Comparison of ENCODE assay signal across 15 cellular contexts in genomic region chr2:101788995-101789970, GRCh38.
DNase-seq lines count a peak whose midpoint lies in the region; ATAC-seq and TF ChIP-seq lines count a peak whose summit lies in the region.
"Had no signal": no experiment of that assay in that cellular context is flagged by ENCODE, and none has a peak within 500 bp of the region (broad histone marks: within the 10 kb centered on the region; RNA-seq: fewer than 3 reads in every experiment).

No MANE protein-coding gene starts in this region.

- H2AFZ ChIP-seq in neuronal stem cell (ENCODE audit: low read length) = no peak overlapping the region

- no peak overlapping the region for H2BK15ac ChIP-seq in neuronal stem cell (ENCODE audit: low read length)

- no peaks in the 10 kb centered on the region for H3K79me1 ChIP-seq in neuronal stem cell (ENCODE audit: low read depth, low read length)

- no peak overlapping the region for H3K18ac ChIP-seq in neuronal stem cell (ENCODE audit: low read length)

- peak overlapping the region; percentile 66 for H3K27ac Mint-ChIP-seq in activated CD4-positive, alpha-beta T cell treated with anti-CD3 and anti-CD28 coated beads for 36 hours
- H3K27ac Mint-ChIP-seq in T-helper 17 cell = peak overlapping the region; percentile 59

- H3K4ac ChIP-seq in neuronal stem cell (ENCODE audit: low read length) = no peak overlapping the region

- H4K8ac ChIP-seq in neuronal stem cell (ENCODE audit: low read depth, low read length) = no peak overlapping the region

- no peak for TF ChIP-seq POLR2A in Peyer's patch (IDR thresholded peaks at IDR 0.05)

- H2BK12ac ChIP-seq in neuronal stem cell (ENCODE audit: low read length) = no peak overlapping the region

- no peak overlapping the region for H3K23ac ChIP-seq in neuronal stem cell (ENCODE audit: low read depth, low read length, poor library complexity)

- no peak for DNase-seq in activated CD4-positive, alpha-beta T cell treated with anti-CD3 and anti-CD28 coated beads for 36 hours
- DNase-seq in activated CD4-positive, alpha-beta T cell treated with anti-CD3 and anti-CD28 coated beads, Interleukin-2, amount 50 U/mL, for 4 hours = no peak
- DNase-seq in T-helper 17 cell (no peak), kidney tubule cell (ENCODE audit: low spot score) (peak; percentile 41), Peyer's patch (no peak), neuronal stem cell (ENCODE audit: low spot score) (no peak), HAP-1 (ENCODE audit: low spot score in 2 of 2) (no peak)
- DNase-seq in stimulated activated naive CD8-positive, alpha-beta T cell treated with anti-CD3 and anti-CD28 coated beads, Interleukin-15, Interleukin-2, amounts not matched to agents 100 U/mL and 50 U/mL, for 24 hours = no peak
- DNase-seq: cortex of kidney, DND-41, foreskin fibroblast, NCI-H1436 treated with DMSO at 0.1 percent for 48 hours had no signal

- no peak overlapping the region for H3K27ac ChIP-seq in Peyer's patch
- no peak overlapping the region for H3K27ac ChIP-seq in neuronal stem cell (replicated peaks; ENCODE audit: low read length)

- H3K27me3 ChIP-seq in Peyer's patch (no peaks in the 10 kb centered on the region), neuronal stem cell (ENCODE audit: control insufficient read depth in 3 of 3, insufficient read depth in 3 of 3, low read depth in 1 of 3, low read length in 3 of 3) (no peaks in the 10 kb centered on the region), HAP-1 (ENCODE audit: low read depth) (no peaks in the 10 kb centered on the region)

- TF ChIP-seq CTCF in Peyer's patch (IDR thresholded peaks at IDR 0.05) = no peak

- no peaks in the 10 kb centered on the region for H3K4me1 ChIP-seq in Peyer's patch
- H3K4me1 ChIP-seq in neuronal stem cell (ENCODE audit: control insufficient read depth in 2 of 2, insufficient read depth in 1 of 2, low read depth in 1 of 2, low read length in 2 of 2) = peaks cover 2% of the 10 kb centered on the region in 2 donors
- H3K4me1 ChIP-seq in HAP-1 = peaks cover 17% of the 10 kb centered on the region

- WGBS in neuronal stem cell (ENCODE audit: extremely low coverage in 2 of 2, insufficient read length in 2 of 2, insufficient replicate concordance in 1 of 2), 2 donors = no CpG with 5 or more reads among the region's 4 CpGs

- no peak overlapping the region for H3K14ac ChIP-seq in neuronal stem cell (ENCODE audit: low read length)

- H2BK5ac ChIP-seq in neuronal stem cell (ENCODE audit: low read length) = no peak overlapping the region

- H3K4me3 ChIP-seq in Peyer's patch (no peak overlapping the region), neuronal stem cell (ENCODE audit: low read length in 2 of 2) (no peak overlapping the region), HAP-1 (no peak overlapping the region)
- H3K4me3 ChIP-seq: skin epidermis had no signal

- no peak overlapping the region for H2BK120ac ChIP-seq in neuronal stem cell (ENCODE audit: low read depth, low read length)

- H3K4me1 Mint-ChIP-seq in activated CD4-positive, alpha-beta T cell treated with anti-CD3 and anti-CD28 coated beads for 36 hours = peaks cover 64% of the 10 kb centered on the region
- H3K4me1 Mint-ChIP-seq in T-helper 17 cell = peaks cover 51% of the 10 kb centered on the region

- POLR2A ChIA-PET in activated CD4-positive, alpha-beta T cell treated with anti-CD3 and anti-CD28 coated beads for 36 hours (lab: Charles Lee) = no interaction called here

- no peaks in the 10 kb centered on the region for H3K9me3 Mint-ChIP-seq in activated CD4-positive, alpha-beta T cell treated with anti-CD3 and anti-CD28 coated beads for 36 hours (ENCODE audit: low read depth)
- H3K9me3 Mint-ChIP-seq: natural killer cell treated with Interleukin-12 subunit alpha and Interleukin-12 subunit beta and Interleukin-15 and Interleukin-18, amount 100 ng/mL, for 72 hours had no signal

- in situ Hi-C loops in HAP-1 (cut with MboI; ENCODE audit: low sequenced_read_pairs) = no loop called here

- H3K9me3 ChIP-seq in T-helper 17 cell (ENCODE audit: control insufficient read depth, low read length, poor library complexity, severe bottlenecking) = no peaks in the 10 kb centered on the region
- no peaks in the 10 kb centered on the region for H3K9me3 ChIP-seq in Peyer's patch
- no peaks in the 10 kb centered on the region for H3K9me3 ChIP-seq in neuronal stem cell (replicated peaks in 1 of 2; ENCODE audit: control insufficient read depth in 2 of 2, insufficient read depth in 1 of 2, low read depth in 1 of 2, low read length in 2 of 2)
- no peaks in the 10 kb centered on the region for H3K9me3 ChIP-seq in HAP-1

- peaks cover 17% of the 10 kb centered on the region for H3K36me3 Mint-ChIP-seq in activated CD4-positive, alpha-beta T cell treated with anti-CD3 and anti-CD28 coated beads for 36 hours (ENCODE audit: low read depth)
- H3K36me3 Mint-ChIP-seq in T-helper 17 cell (ENCODE audit: low read depth) = peaks cover 5% of the 10 kb centered on the region

- peak; percentile 78 for ATAC-seq in activated CD4-positive, alpha-beta T cell treated with anti-CD3 and anti-CD28 coated beads for 36 hours
- no peak for ATAC-seq in T-helper 17 cell
- ATAC-seq in stimulated activated naive CD8-positive, alpha-beta T cell treated with anti-CD3 and anti-CD28 coated beads, Interleukin-15, Interleukin-2, amounts not matched to agents 100 U/mL and 50 U/mL, for 24 hours = peak; percentile 85
- ATAC-seq: HCT116 had no signal

- intact Hi-C loops in activated CD4-positive, alpha-beta T cell treated with anti-CD3 and anti-CD28 coated beads for 36 hours (cut with DNase I, micrococcal nuclease) = no loop called here

- no peak overlapping the region for H4K91ac ChIP-seq in neuronal stem cell (ENCODE audit: low read depth, low read length, poor library complexity)

- CTCF ChIA-PET in activated CD4-positive, alpha-beta T cell treated with anti-CD3 and anti-CD28 coated beads for 36 hours (lab: Charles Lee) = interaction anchor here (1.2 kb wide), 1 partner anchor 494 kb away, joined by 3 read pairs; no protein-coding TSS in a partner anchor

- H3K9ac ChIP-seq in neuronal stem cell (ENCODE audit: low read depth, low read length, poor library complexity) = no peak overlapping the region

- no peaks in the 10 kb centered on the region for H3K27me3 Mint-ChIP-seq in activated CD4-positive, alpha-beta T cell treated with anti-CD3 and anti-CD28 coated beads for 36 hours
- no peaks in the 10 kb centered on the region for H3K27me3 Mint-ChIP-seq in T-helper 17 cell
- H3K27me3 Mint-ChIP-seq: natural killer cell treated with Interleukin-12 subunit alpha and Interleukin-12 subunit beta and Interleukin-15 and Interleukin-18, amount 100 ng/mL, for 72 hours had no signal

- H3K4me2 ChIP-seq in neuronal stem cell (ENCODE audit: insufficient read depth, low read length, poor library complexity, severe bottlenecking) = no peak overlapping the region

- H3K36me3 ChIP-seq in Peyer's patch (no peaks in the 10 kb centered on the region), neuronal stem cell (replicated peaks in 1 of 2; ENCODE audit: control insufficient read depth in 2 of 2, insufficient read depth in 2 of 2, low read length in 2 of 2) (peaks cover 2 to 24% of the 10 kb centered on the region in 2 donors), HAP-1 (replicated peaks) (no peaks in the 10 kb centered on the region)

- no peak overlapping the region for H3K4me3 Mint-ChIP-seq in activated CD4-positive, alpha-beta T cell treated with anti-CD3 and anti-CD28 coated beads for 36 hours
- no peak overlapping the region for H3K4me3 Mint-ChIP-seq in T-helper 17 cell
- H3K4me3 Mint-ChIP-seq: natural killer cell treated with Interleukin-12 subunit alpha and Interleukin-12 subunit beta and Interleukin-15 and Interleukin-18, amount 100 ng/mL, for 72 hours had no signal

- no peak overlapping the region for H2AK5ac ChIP-seq in neuronal stem cell (ENCODE audit: low read depth, low read length)
